17 cellular contexts compared by ENCODE assay signal in genomic region chr2:40360652-40361051, GRCh38.
DNase-seq lines count a peak whose midpoint lies in the region; ATAC-seq and TF ChIP-seq lines count a peak whose summit lies in the region.
"Had no signal": no experiment of that assay in that cellular context is flagged by ENCODE, and none has a peak within 500 bp of the region (broad histone marks: within the 10 kb centered on the region; RNA-seq: fewer than 3 reads in every experiment).

No MANE protein-coding gene starts in this region.

- no peak overlapping the region for H3K27ac ChIP-seq in naive thymus-derived CD4-positive, alpha-beta T cell (ENCODE audit: low read depth, low read length)
- H3K27ac ChIP-seq: PC-9 had no signal

- intact Hi-C loops in naive thymus-derived CD4-positive, alpha-beta T cell (cut with micrococcal nuclease), result no loop called here

- ATAC-seq in HG03139 (IDR thresholded peaks at IDR 0.05; ENCODE audit: unreplicated experiment), result no peak
- no peak for ATAC-seq in naive thymus-derived CD4-positive, alpha-beta T cell

- no peak overlapping the region for H3K4me2 ChIP-seq in Loucy (ENCODE audit: low read depth, low read length, poor library complexity, severe bottlenecking)
- H3K4me2 ChIP-seq: PC-9 had no signal

- no peaks in the 10 kb centered on the region for H3K36me3 Mint-ChIP-seq in naive thymus-derived CD4-positive, alpha-beta T cell

- H3K9me3 Mint-ChIP-seq in naive thymus-derived CD4-positive, alpha-beta T cell, result peaks cover 0 to 4% (median 0%) of the 10 kb centered on the region in 11 donors
- H3K9me3 Mint-ChIP-seq: activated CD4-positive, alpha-beta T cell treated with anti-CD3 and anti-CD28 coated beads, Interleukin-2, amount 10 ng/mL, durations not matched to agents 7 days and 5 days; activated T-helper 1 cell treated with anti-CD3 and anti-CD28 coated beads, Interleukin-12 subunit alpha, Interleukin-12 subunit beta, Interleukin-2, Interleukin-4 antibody, amounts not matched to agents 30 ng/mL and 10 ng/mL and 1 ng/mL, durations not matched to agents 14 hours and 24 hours and 36 hours; T-helper 1 cell treated with Interleukin-12 subunit alpha and Interleukin-12 subunit beta and Interleukin-4 antibody, amounts not matched to agents 30 μg/mL and 1 μg/mL, for 36 hours had no signal

- TF ChIP-seq CTCF in GM12875 (IDR thresholded peaks at IDR 0.05; ENCODE audit: borderline replicate concordance, insufficient read depth, low read depth, low read length) (peak; percentile 12; the same call in 1 of the 2 replicates), Loucy (conservative IDR thresholded peaks at IDR 0.05; ENCODE audit: low read length) (peak; percentile 28), epithelial cell of proximal tubule (conservative IDR thresholded peaks at IDR 0.05; ENCODE audit: low read depth, low read length) (peak; percentile 53)

- no peaks in the 10 kb centered on the region for H3K4me1 ChIP-seq in Loucy (ENCODE audit: insufficient read depth, low read length, poor library complexity, severe bottlenecking)
- H3K4me1 ChIP-seq in naive thymus-derived CD4-positive, alpha-beta T cell (ENCODE audit: control insufficient read depth in 2 of 2, insufficient read depth in 2 of 2, low read length in 2 of 2), result no peaks in the 10 kb centered on the region

- H3K4me3 Mint-ChIP-seq in naive thymus-derived CD4-positive, alpha-beta T cell, result no peak overlapping the region
- H3K4me3 Mint-ChIP-seq: activated CD4-positive, alpha-beta T cell treated with anti-CD3 and anti-CD28 coated beads, Interleukin-2, amount 10 ng/mL, durations not matched to agents 7 days and 5 days; activated T-helper 1 cell treated with anti-CD3 and anti-CD28 coated beads, Interleukin-12 subunit alpha, Interleukin-12 subunit beta, Interleukin-2, Interleukin-4 antibody, amounts not matched to agents 30 ng/mL and 10 ng/mL and 1 ng/mL, durations not matched to agents 14 hours and 24 hours and 36 hours; T-helper 1 cell treated with Interleukin-12 subunit alpha and Interleukin-12 subunit beta and Interleukin-4 antibody, amounts not matched to agents 30 μg/mL and 1 μg/mL, for 36 hours had no signal

- CTCF ChIA-PET in naive thymus-derived CD4-positive, alpha-beta T cell (lab: Charles Lee), result no interaction called here

- no peaks in the 10 kb centered on the region for H3K27me3 Mint-ChIP-seq in naive thymus-derived CD4-positive, alpha-beta T cell
- H3K27me3 Mint-ChIP-seq: progenitor cell of endocrine pancreas had no signal

- H3K9me3 ChIP-seq in Loucy (ENCODE audit: insufficient read depth, low read depth, low read length), result no peaks in the 10 kb centered on the region
- H3K9me3 ChIP-seq in naive thymus-derived CD4-positive, alpha-beta T cell (ENCODE audit: control insufficient read depth in 2 of 3, low read length in 3 of 3), result no peaks in the 10 kb centered on the region

- H4K20me1 ChIP-seq in Loucy (ENCODE audit: insufficient read depth, low read length, poor library complexity, severe bottlenecking), result no peaks in the 10 kb centered on the region

- H3K4me3 ChIP-seq in GM12875 (ENCODE audit: low read depth, low read length), result no peak overlapping the region
- no peak overlapping the region for H3K4me3 ChIP-seq in Loucy (ENCODE audit: low read length, poor library complexity, severe bottlenecking)
- H3K4me3 ChIP-seq in epithelial cell of proximal tubule (ENCODE audit: low read depth, low read length), result no peak overlapping the region
- no peak overlapping the region for H3K4me3 ChIP-seq in naive thymus-derived CD4-positive, alpha-beta T cell (ENCODE audit: low read length)
- H3K4me3 ChIP-seq: PC-9 had no signal

- no peaks in the 10 kb centered on the region for H3K27me3 ChIP-seq in Loucy (ENCODE audit: insufficient read depth, low read length, poor library complexity, severe bottlenecking)
- no peaks in the 10 kb centered on the region for H3K27me3 ChIP-seq in naive thymus-derived CD4-positive, alpha-beta T cell (ENCODE audit: control insufficient read depth in 2 of 2, insufficient read depth in 2 of 2, low read length in 2 of 2)

- no peaks in the 10 kb centered on the region for H3K36me3 ChIP-seq in Loucy (ENCODE audit: insufficient read depth, low read length)
- no peaks in the 10 kb centered on the region for H3K36me3 ChIP-seq in naive thymus-derived CD4-positive, alpha-beta T cell (ENCODE audit: control insufficient read depth in 2 of 3, insufficient read depth in 3 of 3, low read length in 3 of 3)

- H3K4me1 Mint-ChIP-seq in naive thymus-derived CD4-positive, alpha-beta T cell, result peaks cover 0 to 9% (median 0%) of the 10 kb centered on the region in 7 donors

- no peaks in the 10 kb centered on the region for H3K79me2 ChIP-seq in Loucy (ENCODE audit: insufficient read depth, low read length)

- no peak overlapping the region for H3K27ac Mint-ChIP-seq in naive thymus-derived CD4-positive, alpha-beta T cell
- H3K27ac Mint-ChIP-seq: activated CD4-positive, alpha-beta T cell treated with anti-CD3 and anti-CD28 coated beads, Interleukin-2, amount 10 ng/mL, durations not matched to agents 7 days and 5 days; activated T-helper 1 cell treated with anti-CD3 and anti-CD28 coated beads, Interleukin-12 subunit alpha, Interleukin-12 subunit beta, Interleukin-2, Interleukin-4 antibody, amounts not matched to agents 30 ng/mL and 10 ng/mL and 1 ng/mL, durations not matched to agents 14 hours and 24 hours and 36 hours; progenitor cell of endocrine pancreas; T-helper 1 cell treated with Interleukin-12 subunit alpha and Interleukin-12 subunit beta and Interleukin-4 antibody, amounts not matched to agents 30 μg/mL and 1 μg/mL, for 36 hours had no signal

- no peaks in the 10 kb centered on the region for H3K9me2 ChIP-seq in Loucy (replicated peaks; ENCODE audit: low read depth, low read length)

- no peak overlapping the region for H3K9ac ChIP-seq in Loucy (ENCODE audit: low read depth, low read length, poor library complexity, severe bottlenecking)

- POLR2A ChIA-PET in naive thymus-derived CD4-positive, alpha-beta T cell (lab: Charles Lee), result no interaction called here

- peak; percentile 53 for DNase-seq in epithelial cell of proximal tubule (ENCODE audit: low read depth)
- peak; percentile 89 for DNase-seq in renal cortical epithelial cell (ENCODE audit: low read depth)
- no peak for DNase-seq in hippocampal formation (lab: John Stamatoyannopoulos, UW)
- DNase-seq in activated T-cell treated with anti-CD3 and anti-CD28 coated beads, Interleukin-2, amount 50 U/mL, for 1 hour, result no peak
- DNase-seq in naive thymus-derived CD4-positive, alpha-beta T cell, result no peak
- DNase-seq: activated CD4-positive, alpha-beta T cell treated with anti-CD3 and anti-CD28 coated beads, Interleukin-2, amount 10 ng/mL, durations not matched to agents 7 days and 5 days; anterior cingulate cortex; NCI-H1417 treated with DMSO at 0.1 percent for 48 hours; NCI-H446; stimulated activated CD4-positive, alpha-beta T cell treated with anti-CD3 and anti-CD28 coated beads, Interleukin-2, amount 100 ng/mL, for 24 hours had no signal

- H2AFZ ChIP-seq in Loucy (ENCODE audit: low read length), result no peak overlapping the region
- H2AFZ ChIP-seq: PC-9 had no signal

- H3F3A ChIP-seq in Loucy (ENCODE audit: low read depth), result no peaks in the 10 kb centered on the region

Comparison
In these comparisons a context has a peak if more than half of its experiments do, and no peak if none do; other contexts are left out.
1. DNase-seq: peak in epithelial cell of proximal tubule (single experiment) and renal cortical epithelial cell (single experiment); none in hippocampal formation (0 of 2), activated T-cell treated with anti-CD3 and anti-CD28 coated beads, Interleukin-2, amount 50 U/mL, for 1 hour (single experiment) and naive thymus-derived CD4-positive, alpha-beta T cell (0 of 9).
2. Peak in every context shown above with its lines, with median percentiles within 50 percentile points of each other: CTCF ChIP-seq.